Comparison of ENCODE assay signal across 22 cellular contexts in the genomic region with DNA sequence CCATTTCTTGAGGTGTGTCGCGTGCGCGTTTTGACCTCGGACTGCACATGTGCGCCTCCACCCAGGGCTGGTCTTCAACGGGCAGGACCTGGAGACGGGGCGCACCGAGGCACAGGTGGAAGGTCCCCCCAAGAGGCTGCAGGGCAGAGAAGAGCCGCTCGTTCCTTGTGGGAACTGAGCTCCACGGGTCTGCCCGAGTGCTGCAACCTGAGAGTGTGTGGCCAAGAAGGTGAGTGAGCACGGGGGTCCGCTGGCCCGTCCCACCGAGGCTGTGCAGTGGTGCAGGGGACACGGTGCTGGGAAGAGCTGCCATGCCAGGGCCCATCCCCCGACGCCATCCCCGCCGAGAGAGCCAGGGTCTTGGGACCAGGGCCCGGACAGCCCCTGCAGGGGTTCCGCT.
"Had no signal": no experiment of that assay in that cellular context is flagged by ENCODE, and none has a peak within 500 bp of the region (broad histone marks: within the 10 kb centered on the region; RNA-seq: fewer than 3 reads in every experiment).

No MANE protein-coding gene starts in this region.

- H3K36me3 ChIP-seq: MG63, SJCRH30 had no signal

- DNase-seq: IMR-90, Karpas-422, KG1, MG63, NCI-H1092, NCI-H1105 treated with DMSO at 0.1 percent for 48 hours, NCI-H1417 treated with DMSO at 0.1 percent for 48 hours, NCI-H187, NCI-H2029, NCI-H2081 treated with DMSO at 0.1 percent for 48 hours, NCI-H2171, NCI-H226, NCI-H446, NCI-H510A, NCI-H524 treated with DMSO at 0.1 percent for 48 hours, NCI-H69, NCI-H774, SHP77 treated with DMSO at 0.1 percent for 48 hours, SJCRH30 had no signal

- H3K27me3 ChIP-seq: MG63, SJCRH30 had no signal

- H3K27ac ChIP-seq: SJCRH30 had no signal

- FAIRE-seq: HepG2 had no signal

- H3K9me3 ChIP-seq: MG63, SJCRH30 had no signal

- H3K4me3 ChIP-seq: MG63, SJCRH30 had no signal

- H3K4me1 ChIP-seq: SJCRH30 had no signal

- ATAC-seq: HepG2, Right ventricle myocardium inferior, SK-N-SH treated with all-trans-retinoic acid at 6 μM for 48 hours had no signal
